ENCODE assay signal across 12 cellular contexts in the genomic region with DNA sequence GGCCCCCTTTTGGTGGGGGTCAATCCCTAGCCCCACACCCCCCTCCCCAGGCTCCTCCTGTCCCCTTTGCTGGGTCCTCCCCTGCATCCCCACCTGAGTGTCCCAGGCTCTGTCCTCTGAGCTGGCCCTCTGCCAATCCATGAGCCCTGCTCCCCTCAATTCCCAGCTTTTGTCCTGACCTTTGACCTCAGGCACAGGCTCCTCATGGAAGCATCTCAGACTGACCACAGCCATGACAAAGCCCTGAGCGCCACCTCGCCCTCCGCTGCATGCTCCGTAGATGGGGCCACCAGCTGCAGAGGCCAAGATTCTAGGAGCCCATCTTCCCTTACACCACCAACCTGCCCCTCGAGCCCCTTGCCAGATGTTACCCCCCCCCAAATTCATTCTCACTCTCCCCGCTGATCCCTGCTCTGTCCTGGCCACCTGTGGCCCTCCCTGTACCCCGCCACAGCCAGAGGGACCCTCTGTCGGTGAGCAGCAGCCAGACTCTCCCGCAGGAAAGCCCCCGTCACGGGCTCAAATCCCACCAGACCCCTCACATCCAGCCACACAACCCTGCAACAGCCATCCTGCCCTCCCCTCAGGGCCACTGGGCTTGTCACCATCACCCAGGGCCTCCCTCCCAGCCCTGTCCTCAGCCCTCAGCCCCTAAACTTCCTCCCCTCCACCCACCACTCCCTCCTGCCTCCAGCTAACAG.
DNase-seq lines count a peak whose midpoint lies in the region; ATAC-seq and TF ChIP-seq lines count a peak whose summit lies in the region.
"Had no signal": no experiment of that assay in that cellular context is flagged by ENCODE, and none has a peak within 500 bp of the region (broad histone marks: within the 10 kb centered on the region; RNA-seq: fewer than 3 reads in every experiment).

No MANE protein-coding gene starts in this region.

- peak overlapping the region; percentile 52 for H3K4me3 Mint-ChIP-seq in T-helper 17 cell
- H3K4me3 Mint-ChIP-seq: CD4-positive, alpha-beta memory T cell; HFFc6 had no signal

- intact Hi-C loops in left lung (cut with DNase I): no loop called here

- TF ChIP-seq CTCF in suprapubic skin (IDR thresholded peaks at IDR 0.05): no peak
- TF ChIP-seq CTCF in left lung (IDR thresholded peaks at IDR 0.05): no peak

- TF ChIP-seq EP300 in suprapubic skin (IDR thresholded peaks at IDR 0.05): no peak

- H4K8ac ChIP-seq in mesenchymal stem cell (ENCODE audit: low read length): no peak overlapping the region

- H4K91ac ChIP-seq in mesenchymal stem cell (ENCODE audit: low read length): no peak overlapping the region

- H3K18ac ChIP-seq in mesenchymal stem cell (ENCODE audit: low read depth in 1 of 2, low read length in 2 of 2): no peak overlapping the region

- no peak for TF ChIP-seq POLR2A in suprapubic skin (IDR thresholded peaks at IDR 0.05)

- no peak overlapping the region for H3K4ac ChIP-seq in mesenchymal stem cell (ENCODE audit: low read depth in 1 of 2, low read length in 2 of 2)

- H3K4me2 ChIP-seq in mesenchymal stem cell (ENCODE audit: low read length, poor library complexity, severe bottlenecking): no peak overlapping the region

- H3K36me3 ChIP-seq in mesenchymal stem cell (ENCODE audit: control insufficient read depth in 1 of 2, insufficient read depth in 2 of 2, low read depth in 1 of 2, low read length in 2 of 2) (peaks cover 0 to 41% of the 10 kb centered on the region in 2 experiments), suprapubic skin (no peaks in the 10 kb centered on the region), left lung (peaks cover 0 to 14% of the 10 kb centered on the region in 2 donors), SJCRH30 (peaks cover 6% of the 10 kb centered on the region; the same call in 1 of the 2 replicates)

- DNase-seq in activated T-cell treated with anti-CD3 and anti-CD28 coated beads, Interleukin-2, amount 50 U/mL, for 1 hour: peak; percentile 2
- DNase-seq in activated T-cell treated with anti-CD3 and anti-CD28 coated beads, Interleukin-2, amount 50 U/mL, for 48 hours: no peak
- DNase-seq in T-helper 17 cell (no peak), mesenchymal stem cell (no peak), suprapubic skin (ENCODE audit: low spot score in 2 of 2) (peak; percentile 40 to 67), left lung (no peak), SJCRH30 (no peak), DMS79 treated with DMSO at 0.1 percent for 48 hours (lab: John Stamatoyannopoulos, UW) (no peak)
- DNase-seq: GOT3, NCI-H1048 had no signal

- no peak overlapping the region for H2AFZ ChIP-seq in mesenchymal stem cell (ENCODE audit: low read depth, low read length)

- WGBS in mesenchymal stem cell: 92% methylated on average over 11 of the region's 11 CpGs
- 88% methylated on average over 11 of the region's 11 CpGs for WGBS in suprapubic skin

- H3K27ac ChIP-seq in mesenchymal stem cell (ENCODE audit: low read length, poor library complexity, severe bottlenecking) (no peak overlapping the region), suprapubic skin (no peak overlapping the region), left lung (no peak overlapping the region), SJCRH30 (no peak overlapping the region)

- H2AK5ac ChIP-seq in mesenchymal stem cell (ENCODE audit: low read length, severe bottlenecking): peak overlapping the region; percentile 29

- H3K14ac ChIP-seq in mesenchymal stem cell (ENCODE audit: low read length in 2 of 2): no peak overlapping the region

- no peak overlapping the region for H2BK12ac ChIP-seq in mesenchymal stem cell (ENCODE audit: low read length in 2 of 2)

- ATAC-seq in T-helper 17 cell (no peak), left lung (no peak)

- peaks cover 2% of the 10 kb centered on the region for H3K36me3 Mint-ChIP-seq in T-helper 17 cell (ENCODE audit: low read depth)

- peaks cover 0 to 17% of the 10 kb centered on the region in 2 experiments for H3K27me3 ChIP-seq in mesenchymal stem cell (ENCODE audit: control insufficient read depth in 1 of 2, insufficient read depth in 1 of 2, low read length in 2 of 2)
- H3K27me3 ChIP-seq in suprapubic skin: no peaks in the 10 kb centered on the region
- H3K27me3 ChIP-seq in left lung: no peaks in the 10 kb centered on the region
- no peaks in the 10 kb centered on the region; the same call in 1 of the 2 replicates for H3K27me3 ChIP-seq in SJCRH30

- H3K4me3 ChIP-seq in mesenchymal stem cell (ENCODE audit: insufficient read depth in 1 of 2, low read depth in 1 of 2, low read length in 2 of 2): no peak overlapping the region
- H3K4me3 ChIP-seq in suprapubic skin: no peak overlapping the region
- H3K4me3 ChIP-seq in left lung: no peak overlapping the region
- no peak overlapping the region for H3K4me3 ChIP-seq in SJCRH30

- H3K9ac ChIP-seq in mesenchymal stem cell (ENCODE audit: low read length): no peak overlapping the region

- H2BK5ac ChIP-seq in mesenchymal stem cell (ENCODE audit: low read depth, low read length, poor library complexity, severe bottlenecking): no peak overlapping the region

- H3K9me3 ChIP-seq in T-helper 17 cell (ENCODE audit: control insufficient read depth, low read length, poor library complexity, severe bottlenecking) (no peaks in the 10 kb centered on the region), mesenchymal stem cell (ENCODE audit: control insufficient read depth, low read length) (no peaks in the 10 kb centered on the region), suprapubic skin (no peaks in the 10 kb centered on the region), left lung (no peaks in the 10 kb centered on the region), SJCRH30 (replicated peaks) (no peaks in the 10 kb centered on the region)

- no peak overlapping the region for H2BK15ac ChIP-seq in mesenchymal stem cell (ENCODE audit: low read depth, poor library complexity, severe bottlenecking)

- no peaks in the 10 kb centered on the region for H3K27me3 Mint-ChIP-seq in T-helper 17 cell
- H3K27me3 Mint-ChIP-seq: CD4-positive, alpha-beta memory T cell had no signal

- no peak overlapping the region for H3K23ac ChIP-seq in mesenchymal stem cell (ENCODE audit: low read length in 2 of 2)

- peaks cover 4% of the 10 kb centered on the region for H3K4me1 Mint-ChIP-seq in T-helper 17 cell
- H3K4me1 Mint-ChIP-seq: CD4-positive, alpha-beta memory T cell had no signal

- peaks cover 15% of the 10 kb centered on the region for H3K79me1 ChIP-seq in mesenchymal stem cell (replicated peaks; ENCODE audit: low read length, poor library complexity, severe bottlenecking)

- H3K4me1 ChIP-seq in mesenchymal stem cell (ENCODE audit: control insufficient read depth, insufficient read depth, low read depth, low read length): peaks cover 20% of the 10 kb centered on the region
- H3K4me1 ChIP-seq in suprapubic skin: peaks cover 6% of the 10 kb centered on the region
- H3K4me1 ChIP-seq in left lung: peaks cover 0 to 7% of the 10 kb centered on the region in 2 donors
- no peaks in the 10 kb centered on the region for H3K4me1 ChIP-seq in SJCRH30

- H2BK120ac ChIP-seq in mesenchymal stem cell (ENCODE audit: low read depth, low read length): no peak overlapping the region

- H3K27ac Mint-ChIP-seq in T-helper 17 cell: peak overlapping the region; percentile 29
- H3K27ac Mint-ChIP-seq: HFFc6 had no signal

Comparison
In these comparisons a context has a peak if more than half of its experiments do, and no peak if none do; other contexts are left out.
1. DNase-seq: peak in activated T-cell treated with anti-CD3 and anti-CD28 coated beads, Interleukin-2, amount 50 U/mL, for 1 hour (single experiment) and suprapubic skin (2 of 2); none in activated T-cell treated with anti-CD3 and anti-CD28 coated beads, Interleukin-2, amount 50 U/mL, for 48 hours (0 of 2), T-helper 17 cell (0 of 3), mesenchymal stem cell (single experiment), left lung (0 of 2), SJCRH30 (0 of 2) and DMS79 treated with DMSO at 0.1 percent for 48 hours (single experiment).